ENCODE assay signal across 8 cellular contexts in the genomic region with DNA sequence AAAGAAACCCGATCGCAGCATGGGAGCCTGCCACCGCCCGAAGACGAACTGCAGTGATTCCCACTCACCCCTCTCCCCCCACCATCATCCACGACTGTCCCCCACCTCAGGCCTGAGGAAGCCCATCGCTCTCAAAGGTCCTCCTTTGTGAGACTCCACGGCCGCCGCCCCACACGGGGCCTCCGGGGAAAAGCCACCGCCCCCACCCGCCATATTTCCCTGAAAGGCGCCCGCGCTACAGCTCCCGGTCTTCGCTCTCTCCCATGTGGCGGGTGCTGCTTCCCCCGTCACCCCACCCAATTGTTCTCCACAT. TPM values are rescaled to one million over a fixed set of nuclear protein-coding genes. Genes with fewer than 3 reads are reported as not detected.
DNase-seq lines count a peak whose midpoint lies in the region; ATAC-seq and TF ChIP-seq lines count a peak whose summit lies in the region.

No MANE protein-coding gene starts in this region.

- H3K9me3 ChIP-seq in DND-41 (ENCODE audit: insufficient read depth, low read length, severe bottlenecking) (no peaks in the 10 kb centered on the region), esophagus (ENCODE audit: control insufficient read depth in 2 of 2, insufficient read depth in 1 of 2, low read depth in 1 of 2, low read length in 1 of 2) (no peaks in the 10 kb centered on the region)

- peak overlapping the region; percentile 95 for H3K4me2 ChIP-seq in DND-41 (ENCODE audit: insufficient read depth, low read length)

- H3K27ac Mint-ChIP-seq in HFFc6 (peak overlapping the region; percentile 100), neural crest cell (ENCODE audit: unreplicated experiment) (peak overlapping the region; percentile 100)
- peak overlapping the region; percentile 94 for H3K27ac Mint-ChIP-seq in T-helper 1 cell treated with Interleukin-12 subunit alpha and Interleukin-12 subunit beta and Interleukin-4 antibody, amounts not matched to agents 30 μg/mL and 1 μg/mL, for 36 hours

- no peak for DNase-seq in DND-41
- no peak for DNase-seq in HFFc6
- DNase-seq in neural crest cell (ENCODE audit: low read depth, low spot score): no peak
- DNase-seq in NCI-H2171 treated with DMSO at 0.1 percent for 48 hours (lab: John Stamatoyannopoulos, UW): no peak
- DNase-seq in GM03348 (ENCODE audit: low spot score): no peak
- no peak for DNase-seq in NCI-H1417 treated with DMSO at 0.1 percent for 48 hours (lab: John Stamatoyannopoulos, UW)

- H3K27me3 ChIP-seq in DND-41 (ENCODE audit: insufficient read depth, low read length, poor library complexity) (no peaks in the 10 kb centered on the region), esophagus (ENCODE audit: control insufficient read depth in 1 of 2, insufficient read depth in 2 of 2, low read length in 2 of 2) (no peaks in the 10 kb centered on the region)

- peaks cover 48% of the 10 kb centered on the region for H3K36me3 ChIP-seq in DND-41 (ENCODE audit: insufficient read depth, low read length)
- H3K36me3 ChIP-seq in esophagus (ENCODE audit: control insufficient read depth in 2 of 2, insufficient read depth in 2 of 2, low read length in 1 of 2): no peaks in the 10 kb centered on the region

- H3K4me3 ChIP-seq in DND-41 (ENCODE audit: low read depth in 1 of 2, low read length in 2 of 2) (peak overlapping the region; percentile 86 to 99), esophagus (ENCODE audit: low read depth in 1 of 2, low read length in 2 of 2) (peak overlapping the region; percentile 96 to 99)

- H2AFZ ChIP-seq in DND-41 (ENCODE audit: low read depth, low read length): peak overlapping the region; percentile 99

- H3K79me2 ChIP-seq in DND-41 (ENCODE audit: insufficient read depth, low read length): peaks cover 57% of the 10 kb centered on the region

- H3K27me3 Mint-ChIP-seq in HFFc6 (ENCODE audit: insufficient read depth): peaks cover 4% of the 10 kb centered on the region
- no peaks in the 10 kb centered on the region for H3K27me3 Mint-ChIP-seq in T-helper 1 cell treated with Interleukin-12 subunit alpha and Interleukin-12 subunit beta and Interleukin-4 antibody, amounts not matched to agents 30 μg/mL and 1 μg/mL, for 36 hours (ENCODE audit: low read depth)
- peaks cover 4% of the 10 kb centered on the region for H3K27me3 Mint-ChIP-seq in neural crest cell (ENCODE audit: low read depth)

- H3K4me1 ChIP-seq in DND-41 (ENCODE audit: insufficient read depth, low read length) (peaks cover 40% of the 10 kb centered on the region), esophagus (ENCODE audit: control insufficient read depth in 2 of 2, insufficient read depth in 2 of 2, low read length in 1 of 2) (peaks cover 0 to 3% of the 10 kb centered on the region in 2 donors)

- H3K36me3 Mint-ChIP-seq in HFFc6 (ENCODE audit: low read depth) (peaks cover 31% of the 10 kb centered on the region), neural crest cell (ENCODE audit: low read depth) (peaks cover 14% of the 10 kb centered on the region)
- H3K36me3 Mint-ChIP-seq in T-helper 1 cell treated with Interleukin-12 subunit alpha and Interleukin-12 subunit beta and Interleukin-4 antibody, amounts not matched to agents 30 μg/mL and 1 μg/mL, for 36 hours (ENCODE audit: low read depth): peaks cover 18% of the 10 kb centered on the region

- H3K27ac ChIP-seq in DND-41 (ENCODE audit: low read length) (peak overlapping the region; percentile 100), esophagus (ENCODE audit: low read depth in 2 of 2, low read length in 1 of 2) (peak overlapping the region; percentile 99 to 100)

- H3K4me1 Mint-ChIP-seq in HFFc6 (ENCODE audit: low read depth) (peaks cover 31% of the 10 kb centered on the region), neural crest cell (peaks cover 28% of the 10 kb centered on the region)
- H3K4me1 Mint-ChIP-seq in T-helper 1 cell treated with Interleukin-12 subunit alpha and Interleukin-12 subunit beta and Interleukin-4 antibody, amounts not matched to agents 30 μg/mL and 1 μg/mL, for 36 hours (ENCODE audit: low read depth): peaks cover 19% of the 10 kb centered on the region

- peaks cover 51% of the 10 kb centered on the region for H4K20me1 ChIP-seq in DND-41 (ENCODE audit: insufficient read depth, low read length)

- ATAC-seq in DND-41 (ENCODE audit: insufficient read depth, low read depth): peak; percentile 22

- H3K4me3 Mint-ChIP-seq in HFFc6 (peak overlapping the region; percentile 100), neural crest cell (peak overlapping the region; percentile 100)
- peak overlapping the region; percentile 94 for H3K4me3 Mint-ChIP-seq in T-helper 1 cell treated with Interleukin-12 subunit alpha and Interleukin-12 subunit beta and Interleukin-4 antibody, amounts not matched to agents 30 μg/mL and 1 μg/mL, for 36 hours

- TF ChIP-seq CTCF in DND-41 (IDR thresholded peaks at IDR 0.05; ENCODE audit: borderline replicate concordance, extremely low read depth, low read length, poor library complexity, severe bottlenecking) (no peak), HFFc6 (IDR thresholded peaks at IDR 0.05) (no peak), neural crest cell (conservative IDR thresholded peaks at IDR 0.05) (no peak)

- H3K9me3 Mint-ChIP-seq in HFFc6 (no peaks in the 10 kb centered on the region), neural crest cell (peaks cover 2% of the 10 kb centered on the region)
- H3K9me3 Mint-ChIP-seq in T-helper 1 cell treated with Interleukin-12 subunit alpha and Interleukin-12 subunit beta and Interleukin-4 antibody, amounts not matched to agents 30 μg/mL and 1 μg/mL, for 36 hours: no peaks in the 10 kb centered on the region

- WGBS in esophagus, 2 donors: 1 to 2% methylated on average over 18 to 21 of the region's 21 CpGs

- H3K9ac ChIP-seq in DND-41 (ENCODE audit: low read depth, low read length): peak overlapping the region; percentile 97

RNA-seq across cellular contexts. Expression of a gene that starts 0.7 kb away (rescaled TPM):
- total RNA-seq in HFFc6 (2021; fragmentation: NEBNext Ultra II Directional; extraction: Animal tissue kit (Norgen Biotek cat#: 25700)): 100 to 1,000 TPM; 713 to 967 (median 844) TPM
- polyA plus RNA-seq in esophagus: 100 to 1,000 TPM; 246 to 324 TPM
- total RNA-seq in neural crest cell: 1,231 and 1,295 TPM in 2 replicates

RNA-seq across cellular contexts. Expression of a gene that starts 56.7 kb away (rescaled TPM):
- total RNA-seq in HFFc6 (2021; fragmentation: NEBNext Ultra II Directional; extraction: Animal tissue kit (Norgen Biotek cat#: 25700)): 10 to 100 TPM; 71.1 to 83.1 (median 77.5) TPM
- 10 to 100 TPM; 17.8 to 23.8 TPM for polyA plus RNA-seq in esophagus
- 57.5 and 58.5 TPM in 2 replicates for total RNA-seq in neural crest cell
